Comparison of ENCODE assay signal across 9 cellular contexts in genomic region chr22:25081409-25081824, GRCh38.
A peak's percentile ranks its signal among the peaks of the same experiment; 100 is the strongest.
DNase-seq lines count a peak whose midpoint lies in the region; ATAC-seq and TF ChIP-seq lines count a peak whose summit lies in the region.
"Had no signal": no experiment of that assay in that cellular context is flagged by ENCODE, and none has a peak within 500 bp of the region (broad histone marks: within the 10 kb centered on the region; RNA-seq: fewer than 3 reads in every experiment).

No MANE protein-coding gene starts in this region.

- in situ Hi-C loops in SK-MEL-5 (cut with HindIII; ENCODE audit: low pct_unique_long_range_greater_than_20kb, low sequenced_read_pairs) (no loop called here), T47D (cut with HindIII; ENCODE audit: low pct_unique_long_range_greater_than_20kb, low sequenced_read_pairs) (no loop called here)

- no peak overlapping the region for H3K4me3 Mint-ChIP-seq in CD4-positive, CD25-positive, alpha-beta regulatory T cell
- H3K4me3 Mint-ChIP-seq: IgD-negative memory B cell had no signal

- H3K36me3 Mint-ChIP-seq in CD4-positive, CD25-positive, alpha-beta regulatory T cell, result no peaks in the 10 kb centered on the region

- TF ChIP-seq CTCF in GM20000 (IDR thresholded peaks at IDR 0.05; ENCODE audit: extremely low read depth, missing control alignments), result peak; percentile 51
- peak; percentile 63 for TF ChIP-seq CTCF in lower lobe of right lung (IDR thresholded peaks at IDR 0.05)

- DNase-seq in CD4-positive, CD25-positive, alpha-beta regulatory T cell, result peak in 2 of 3 donors; percentile 27 to 73
- DNase-seq in GM20000 (ENCODE audit: low spot score) (peak; percentile 67), SK-MEL-5 (ENCODE audit: low read depth, low spot score) (peak; percentile 59), T47D (ENCODE audit: low read depth in 1 of 2, low spot score in 1 of 2) (peak; percentile 26 to 55), lower lobe of right lung (no peak), 8988T (no peak)

- H3K27ac Mint-ChIP-seq in CD4-positive, CD25-positive, alpha-beta regulatory T cell, result peak overlapping the region in 1 of 3 donors; percentile 38
- H3K27ac Mint-ChIP-seq: IgD-negative memory B cell had no signal

- H3K36me3 ChIP-seq in CD4-positive, CD25-positive, alpha-beta regulatory T cell (ENCODE audit: control insufficient read depth, insufficient read depth, low read length), result no peaks in the 10 kb centered on the region
- no peaks in the 10 kb centered on the region for H3K36me3 ChIP-seq in lower lobe of right lung

- no peaks in the 10 kb centered on the region for H3K27me3 Mint-ChIP-seq in CD4-positive, CD25-positive, alpha-beta regulatory T cell

- H3K4me3 ChIP-seq in CD4-positive, CD25-positive, alpha-beta regulatory T cell (ENCODE audit: low read depth, low read length), result no peak overlapping the region
- H3K4me3 ChIP-seq in lower lobe of right lung, result no peak overlapping the region

- intact Hi-C loops in lower lobe of right lung (cut with DNase I), result no loop called here

- no peaks in the 10 kb centered on the region for H3K9me3 ChIP-seq in CD4-positive, CD25-positive, alpha-beta regulatory T cell (ENCODE audit: control insufficient read depth in 2 of 2, low read length in 2 of 2)
- no peaks in the 10 kb centered on the region for H3K9me3 ChIP-seq in lower lobe of right lung

- H3K4me1 ChIP-seq in CD4-positive, CD25-positive, alpha-beta regulatory T cell (ENCODE audit: control insufficient read depth, insufficient read depth, low read length, poor library complexity, severe bottlenecking), result peaks cover 10% of the 10 kb centered on the region
- H3K4me1 ChIP-seq in lower lobe of right lung, result peaks cover 11% of the 10 kb centered on the region

- no peak overlapping the region for H3K27ac ChIP-seq in CD4-positive, CD25-positive, alpha-beta regulatory T cell (ENCODE audit: insufficient read depth, low read length, poor library complexity, severe bottlenecking)
- H3K27ac ChIP-seq in lower lobe of right lung, result no peak overlapping the region

- H3K4me1 Mint-ChIP-seq in CD4-positive, CD25-positive, alpha-beta regulatory T cell, result peaks cover 2 to 19% (median 10%) of the 10 kb centered on the region in 4 donors

- ATAC-seq in CD4-positive, CD25-positive, alpha-beta regulatory T cell (ENCODE audit: low read depth in 2 of 2), result peak in 1 of 2 donors; percentile 65
- ATAC-seq in lower lobe of right lung (peak; percentile 58 to 67), GM19455 (IDR thresholded peaks at IDR 0.05; ENCODE audit: unreplicated experiment) (no peak), HG03159 (IDR thresholded peaks at IDR 0.05; ENCODE audit: unreplicated experiment) (no peak)

- H3K27me3 ChIP-seq in CD4-positive, CD25-positive, alpha-beta regulatory T cell (ENCODE audit: control insufficient read depth, insufficient read depth, low read length), result no peaks in the 10 kb centered on the region
- no peaks in the 10 kb centered on the region for H3K27me3 ChIP-seq in lower lobe of right lung (ENCODE audit: low read depth)

- H3K9me3 Mint-ChIP-seq in CD4-positive, CD25-positive, alpha-beta regulatory T cell, result no peaks in the 10 kb centered on the region

Comparison
In these comparisons a context has a peak if more than half of its experiments do, and no peak if none do; other contexts are left out.
1. ATAC-seq: peak in lower lobe of right lung (2 of 2); none in GM19455 (single experiment) and HG03159 (single experiment).
2. DNase-seq: peak in CD4-positive, CD25-positive, alpha-beta regulatory T cell (2 of 3), GM20000 (single experiment), SK-MEL-5 (single experiment) and T47D (2 of 2); none in lower lobe of right lung (single experiment) and 8988T (single experiment).